ENCODE assay signal across 1 cellular context in the genomic region with DNA sequence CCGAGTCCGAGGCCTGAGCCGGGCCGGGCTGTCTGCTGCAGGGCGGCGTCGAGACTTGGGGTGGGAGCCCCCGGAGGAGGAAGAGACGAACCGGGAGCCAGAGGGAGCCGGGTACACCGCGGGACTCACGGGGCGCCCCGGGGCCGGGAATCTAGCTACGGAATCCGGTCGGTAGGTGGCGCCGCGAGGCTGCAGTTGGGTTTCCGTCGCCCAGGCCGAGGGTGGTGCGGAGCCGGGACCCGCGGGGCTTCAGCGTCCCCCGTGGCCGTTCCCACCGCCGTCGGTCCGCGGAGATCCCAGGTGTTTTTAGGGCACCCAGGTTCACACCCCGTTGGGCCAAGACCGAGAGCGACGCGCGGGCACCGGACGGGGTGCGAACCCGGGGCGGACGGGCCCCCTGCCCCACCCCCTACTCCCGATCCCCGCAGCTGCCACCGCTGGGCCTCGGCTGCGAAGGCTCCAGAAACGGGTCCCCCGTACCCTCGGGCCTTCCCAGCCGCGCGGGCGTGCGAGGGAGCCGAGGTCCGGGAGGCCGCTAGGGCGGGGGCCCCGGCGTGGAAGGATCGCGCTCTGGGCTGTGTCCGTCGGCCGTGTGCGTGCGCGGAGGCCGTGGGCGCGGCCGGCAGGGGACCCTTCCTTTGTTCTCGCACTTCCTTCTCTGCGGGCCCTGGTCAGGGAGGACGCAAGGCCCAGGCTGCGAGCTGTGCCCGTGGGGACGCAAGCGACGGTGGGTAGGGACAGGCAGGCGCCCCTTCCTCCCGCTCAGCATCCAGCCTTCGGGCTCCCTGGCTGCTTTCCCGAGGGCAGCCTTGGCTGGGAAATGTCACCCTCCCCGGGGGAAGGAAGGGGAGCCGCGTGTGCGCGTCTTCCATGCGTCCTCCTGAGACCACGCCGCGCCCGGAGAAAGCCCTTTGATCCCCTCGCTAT.
TF ChIP-seq lines count a peak whose summit lies in the region.

No MANE protein-coding gene starts in this region.

TF ChIP-seq in K562, 482 proteins besides CTCF, POLR2A, EP300 and RAD21 (continued from another document and continues in another):
- TF ChIP-seq XRCC4 (IDR thresholded peaks at IDR 0.05; ENCODE audit: extremely low read depth, insufficient read depth, insufficient read length) (no peak), CAMTA2 (CRISPR knock-in tag; conservative IDR thresholded peaks at IDR 0.05) (no peak), L3MBTL2 (IDR thresholded peaks at IDR 0.05) (peak; percentile 70), SAFB2 (IDR thresholded peaks at IDR 0.05; ENCODE audit: borderline replicate concordance, low read depth, low read length, severe bottlenecking) (no peak), HEY1 (CRISPR knock-in tag; IDR thresholded peaks at IDR 0.05; ENCODE audit: borderline replicate concordance) (no peak), STAT5B (CRISPR knock-in tag; IDR thresholded peaks at IDR 0.05) (no peak), ZNF212 (CRISPR knock-in tag; IDR thresholded peaks at IDR 0.05) (no peak), HCFC1 (IDR thresholded peaks at IDR 0.05; ENCODE audit: low read depth, low read length) (peak; percentile 6; the same call in 1 of the 2 replicates), NCOA1 (IDR thresholded peaks at IDR 0.05; ENCODE audit: low read depth) (no peak), CBX1 (IDR thresholded peaks at IDR 0.05; ENCODE audit: low read depth) (peak; percentile 55; the same call in 1 of the 2 replicates), ATF7 (IDR thresholded peaks at IDR 0.05) (0 out of 2 replicates have a peak, but pooled peaks have one; percentile 30), NCOA4 (IDR thresholded peaks at IDR 0.05; ENCODE audit: partially characterized antibody) (no peak), NONO (IDR thresholded peaks at IDR 0.05; ENCODE audit: low read depth in 2 of 2, low read length in 1 of 2) (peak in 1 of 2 experiments; percentile 52; a peak in 1 of 4 replicates), NFRKB (IDR thresholded peaks at IDR 0.05; ENCODE audit: low read depth) (no peak), ZFP30 (CRISPR knock-in tag; IDR thresholded peaks at IDR 0.05; ENCODE audit: borderline replicate concordance) (no peak), PPARD (CRISPR knock-in tag; IDR thresholded peaks at IDR 0.05) (no peak), CCNT2 (IDR thresholded peaks at IDR 0.05; ENCODE audit: borderline replicate concordance, extremely low read depth, insufficient read length, low read depth, low read length) (no peak), SMC3 (conservative IDR thresholded peaks at IDR 0.05; ENCODE audit: insufficient read depth, low read depth, low read length) (peak; percentile 85), ELF2 (CRISPR knock-in tag; IDR thresholded peaks at IDR 0.05) (no peak), RBM25 (IDR thresholded peaks at IDR 0.05; ENCODE audit: low read depth, low read length, severe bottlenecking) (no peak), SP1 (CRISPR knock-in tag; IDR thresholded peaks at IDR 0.05) (peak; percentile 47)
- TF ChIP-seq, protein P1, sequence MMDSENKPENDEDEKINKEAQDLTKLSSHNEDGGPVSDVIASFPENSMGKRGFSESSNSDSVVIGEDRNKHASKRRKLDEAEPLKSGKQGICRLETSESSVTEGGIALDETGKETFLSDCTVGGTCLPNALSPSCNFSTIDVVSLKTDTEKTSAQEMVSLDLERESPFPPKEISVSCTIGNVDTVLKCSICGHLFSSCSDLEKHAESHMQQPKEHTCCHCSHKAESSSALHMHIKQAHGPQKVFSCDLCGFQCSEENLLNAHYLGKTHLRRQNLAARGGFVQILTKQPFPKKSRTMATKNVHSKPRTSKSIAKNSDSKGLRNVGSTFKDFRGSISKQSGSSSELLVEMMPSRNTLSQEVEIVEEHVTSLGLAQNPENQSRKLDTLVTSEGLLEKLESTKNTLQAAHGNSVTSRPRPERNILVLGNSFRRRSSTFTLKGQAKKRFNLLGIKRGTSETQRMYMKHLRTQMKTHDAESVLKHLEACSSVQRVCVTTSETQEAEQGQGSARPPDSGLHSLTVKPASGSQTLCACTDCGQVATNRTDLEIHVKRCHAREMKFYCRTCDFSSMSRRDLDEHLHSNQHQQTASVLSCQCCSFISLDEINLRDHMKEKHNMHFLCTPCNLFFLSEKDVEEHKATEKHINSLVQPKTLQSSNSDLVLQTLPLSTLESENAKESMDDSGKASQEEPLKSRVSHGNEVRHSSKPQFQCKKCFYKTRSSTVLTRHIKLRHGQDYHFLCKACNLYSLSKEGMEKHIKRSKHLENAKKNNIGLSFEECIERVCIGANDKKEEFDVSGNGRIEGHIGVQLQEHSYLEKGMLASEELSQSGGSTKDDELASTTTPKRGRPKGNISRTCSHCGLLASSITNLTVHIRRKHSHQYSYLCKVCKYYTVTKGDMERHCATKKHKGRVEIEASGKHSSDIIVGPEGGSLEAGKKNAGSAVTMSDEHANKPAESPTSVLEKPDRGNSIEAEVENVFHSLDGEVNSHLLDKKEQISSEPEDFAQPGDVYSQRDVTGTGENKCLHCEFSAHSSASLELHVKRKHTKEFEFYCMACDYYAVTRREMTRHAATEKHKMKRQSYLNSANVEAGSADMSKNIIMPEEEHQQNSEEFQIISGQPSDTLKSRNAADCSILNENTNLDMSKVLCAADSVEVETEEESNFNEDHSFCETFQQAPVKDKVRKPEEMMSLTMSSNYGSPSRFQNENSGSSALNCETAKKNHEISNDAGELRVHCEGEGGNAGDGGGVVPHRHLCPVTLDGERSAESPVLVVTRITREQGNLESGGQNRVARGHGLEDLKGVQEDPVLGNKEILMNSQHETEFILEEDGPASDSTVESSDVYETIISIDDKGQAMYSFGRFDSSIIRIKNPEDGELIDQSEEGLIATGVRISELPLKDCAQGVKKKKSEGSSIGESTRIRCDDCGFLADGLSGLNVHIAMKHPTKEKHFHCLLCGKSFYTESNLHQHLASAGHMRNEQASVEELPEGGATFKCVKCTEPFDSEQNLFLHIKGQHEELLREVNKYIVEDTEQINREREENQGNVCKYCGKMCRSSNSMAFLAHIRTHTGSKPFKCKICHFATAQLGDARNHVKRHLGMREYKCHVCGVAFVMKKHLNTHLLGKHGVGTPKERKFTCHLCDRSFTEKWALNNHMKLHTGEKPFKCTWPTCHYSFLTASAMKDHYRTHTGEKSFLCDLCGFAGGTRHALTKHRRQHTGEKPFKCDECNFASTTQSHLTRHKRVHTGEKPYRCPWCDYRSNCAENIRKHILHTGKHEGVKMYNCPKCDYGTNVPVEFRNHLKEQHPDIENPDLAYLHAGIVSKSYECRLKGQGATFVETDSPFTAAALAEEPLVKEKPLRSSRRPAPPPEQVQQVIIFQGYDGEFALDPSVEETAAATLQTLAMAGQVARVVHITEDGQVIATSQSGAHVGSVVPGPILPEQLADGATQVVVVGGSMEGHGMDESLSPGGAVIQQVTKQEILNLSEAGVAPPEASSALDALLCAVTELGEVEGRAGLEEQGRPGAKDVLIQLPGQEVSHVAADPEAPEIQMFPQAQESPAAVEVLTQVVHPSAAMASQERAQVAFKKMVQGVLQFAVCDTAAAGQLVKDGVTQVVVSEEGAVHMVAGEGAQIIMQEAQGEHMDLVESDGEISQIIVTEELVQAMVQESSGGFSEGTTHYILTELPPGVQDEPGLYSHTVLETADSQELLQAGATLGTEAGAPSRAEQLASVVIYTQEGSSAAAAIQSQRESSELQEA (IDR thresholded peaks at IDR 0.05; ENCODE audit: low read depth) = no peak
- TF ChIP-seq, protein P2, sequence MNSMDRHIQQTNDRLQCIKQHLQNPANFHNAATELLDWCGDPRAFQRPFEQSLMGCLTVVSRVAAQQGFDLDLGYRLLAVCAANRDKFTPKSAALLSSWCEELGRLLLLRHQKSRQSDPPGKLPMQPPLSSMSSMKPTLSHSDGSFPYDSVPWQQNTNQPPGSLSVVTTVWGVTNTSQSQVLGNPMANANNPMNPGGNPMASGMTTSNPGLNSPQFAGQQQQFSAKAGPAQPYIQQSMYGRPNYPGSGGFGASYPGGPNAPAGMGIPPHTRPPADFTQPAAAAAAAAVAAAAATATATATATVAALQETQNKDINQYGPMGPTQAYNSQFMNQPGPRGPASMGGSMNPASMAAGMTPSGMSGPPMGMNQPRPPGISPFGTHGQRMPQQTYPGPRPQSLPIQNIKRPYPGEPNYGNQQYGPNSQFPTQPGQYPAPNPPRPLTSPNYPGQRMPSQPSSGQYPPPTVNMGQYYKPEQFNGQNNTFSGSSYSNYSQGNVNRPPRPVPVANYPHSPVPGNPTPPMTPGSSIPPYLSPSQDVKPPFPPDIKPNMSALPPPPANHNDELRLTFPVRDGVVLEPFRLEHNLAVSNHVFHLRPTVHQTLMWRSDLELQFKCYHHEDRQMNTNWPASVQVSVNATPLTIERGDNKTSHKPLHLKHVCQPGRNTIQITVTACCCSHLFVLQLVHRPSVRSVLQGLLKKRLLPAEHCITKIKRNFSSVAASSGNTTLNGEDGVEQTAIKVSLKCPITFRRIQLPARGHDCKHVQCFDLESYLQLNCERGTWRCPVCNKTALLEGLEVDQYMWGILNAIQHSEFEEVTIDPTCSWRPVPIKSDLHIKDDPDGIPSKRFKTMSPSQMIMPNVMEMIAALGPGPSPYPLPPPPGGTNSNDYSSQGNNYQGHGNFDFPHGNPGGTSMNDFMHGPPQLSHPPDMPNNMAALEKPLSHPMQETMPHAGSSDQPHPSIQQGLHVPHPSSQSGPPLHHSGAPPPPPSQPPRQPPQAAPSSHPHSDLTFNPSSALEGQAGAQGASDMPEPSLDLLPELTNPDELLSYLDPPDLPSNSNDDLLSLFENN (IDR thresholded peaks at IDR 0.05; ENCODE audit: low read depth in 2 of 2, low read length in 2 of 2) = no peak
- TF ChIP-seq, protein P3, sequence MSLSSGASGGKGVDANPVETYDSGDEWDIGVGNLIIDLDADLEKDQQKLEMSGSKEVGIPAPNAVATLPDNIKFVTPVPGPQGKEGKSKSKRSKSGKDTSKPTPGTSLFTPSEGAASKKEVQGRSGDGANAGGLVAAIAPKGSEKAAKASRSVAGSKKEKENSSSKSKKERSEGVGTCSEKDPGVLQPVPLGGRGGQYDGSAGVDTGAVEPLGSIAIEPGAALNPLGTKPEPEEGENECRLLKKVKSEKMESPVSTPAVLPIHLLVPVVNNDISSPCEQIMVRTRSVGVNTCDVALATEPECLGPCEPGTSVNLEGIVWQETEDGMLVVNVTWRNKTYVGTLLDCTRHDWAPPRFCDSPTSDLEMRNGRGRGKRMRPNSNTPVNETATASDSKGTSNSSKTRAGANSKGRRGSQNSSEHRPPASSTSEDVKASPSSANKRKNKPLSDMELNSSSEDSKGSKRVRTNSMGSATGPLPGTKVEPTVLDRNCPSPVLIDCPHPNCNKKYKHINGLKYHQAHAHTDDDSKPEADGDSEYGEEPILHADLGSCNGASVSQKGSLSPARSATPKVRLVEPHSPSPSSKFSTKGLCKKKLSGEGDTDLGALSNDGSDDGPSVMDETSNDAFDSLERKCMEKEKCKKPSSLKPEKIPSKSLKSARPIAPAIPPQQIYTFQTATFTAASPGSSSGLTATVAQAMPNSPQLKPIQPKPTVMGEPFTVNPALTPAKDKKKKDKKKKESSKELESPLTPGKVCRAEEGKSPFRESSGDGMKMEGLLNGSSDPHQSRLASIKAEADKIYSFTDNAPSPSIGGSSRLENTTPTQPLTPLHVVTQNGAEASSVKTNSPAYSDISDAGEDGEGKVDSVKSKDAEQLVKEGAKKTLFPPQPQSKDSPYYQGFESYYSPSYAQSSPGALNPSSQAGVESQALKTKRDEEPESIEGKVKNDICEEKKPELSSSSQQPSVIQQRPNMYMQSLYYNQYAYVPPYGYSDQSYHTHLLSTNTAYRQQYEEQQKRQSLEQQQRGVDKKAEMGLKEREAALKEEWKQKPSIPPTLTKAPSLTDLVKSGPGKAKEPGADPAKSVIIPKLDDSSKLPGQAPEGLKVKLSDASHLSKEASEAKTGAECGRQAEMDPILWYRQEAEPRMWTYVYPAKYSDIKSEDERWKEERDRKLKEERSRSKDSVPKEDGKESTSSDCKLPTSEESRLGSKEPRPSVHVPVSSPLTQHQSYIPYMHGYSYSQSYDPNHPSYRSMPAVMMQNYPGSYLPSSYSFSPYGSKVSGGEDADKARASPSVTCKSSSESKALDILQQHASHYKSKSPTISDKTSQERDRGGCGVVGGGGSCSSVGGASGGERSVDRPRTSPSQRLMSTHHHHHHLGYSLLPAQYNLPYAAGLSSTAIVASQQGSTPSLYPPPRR (CRISPR knock-in tag; IDR thresholded peaks at IDR 0.05; ENCODE audit: borderline replicate concordance) = no peak
- TF ChIP-seq, protein P4, sequence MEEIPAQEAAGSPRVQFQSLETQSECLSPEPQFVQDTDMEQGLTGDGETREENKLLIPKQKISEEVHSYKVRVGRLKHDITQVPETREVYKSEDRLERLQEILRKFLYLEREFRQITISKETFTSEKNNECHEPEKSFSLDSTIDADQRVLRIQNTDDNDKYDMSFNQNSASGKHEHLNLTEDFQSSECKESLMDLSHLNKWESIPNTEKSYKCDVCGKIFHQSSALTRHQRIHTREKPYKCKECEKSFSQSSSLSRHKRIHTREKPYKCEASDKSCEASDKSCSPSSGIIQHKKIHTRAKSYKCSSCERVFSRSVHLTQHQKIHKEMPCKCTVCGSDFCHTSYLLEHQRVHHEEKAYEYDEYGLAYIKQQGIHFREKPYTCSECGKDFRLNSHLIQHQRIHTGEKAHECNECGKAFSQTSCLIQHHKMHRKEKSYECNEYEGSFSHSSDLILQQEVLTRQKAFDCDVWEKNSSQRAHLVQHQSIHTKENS (CRISPR knock-in tag; IDR thresholded peaks at IDR 0.05) = no peak
- TF ChIP-seq, protein P5, sequence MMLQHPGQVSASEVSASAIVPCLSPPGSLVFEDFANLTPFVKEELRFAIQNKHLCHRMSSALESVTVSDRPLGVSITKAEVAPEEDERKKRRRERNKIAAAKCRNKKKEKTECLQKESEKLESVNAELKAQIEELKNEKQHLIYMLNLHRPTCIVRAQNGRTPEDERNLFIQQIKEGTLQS (IDR thresholded peaks at IDR 0.05) = no peak
- TF ChIP-seq, protein P5 (CRISPR knock-in tag; conservative IDR thresholded peaks at IDR 0.05) = no peak
- TF ChIP-seq, protein P6, sequence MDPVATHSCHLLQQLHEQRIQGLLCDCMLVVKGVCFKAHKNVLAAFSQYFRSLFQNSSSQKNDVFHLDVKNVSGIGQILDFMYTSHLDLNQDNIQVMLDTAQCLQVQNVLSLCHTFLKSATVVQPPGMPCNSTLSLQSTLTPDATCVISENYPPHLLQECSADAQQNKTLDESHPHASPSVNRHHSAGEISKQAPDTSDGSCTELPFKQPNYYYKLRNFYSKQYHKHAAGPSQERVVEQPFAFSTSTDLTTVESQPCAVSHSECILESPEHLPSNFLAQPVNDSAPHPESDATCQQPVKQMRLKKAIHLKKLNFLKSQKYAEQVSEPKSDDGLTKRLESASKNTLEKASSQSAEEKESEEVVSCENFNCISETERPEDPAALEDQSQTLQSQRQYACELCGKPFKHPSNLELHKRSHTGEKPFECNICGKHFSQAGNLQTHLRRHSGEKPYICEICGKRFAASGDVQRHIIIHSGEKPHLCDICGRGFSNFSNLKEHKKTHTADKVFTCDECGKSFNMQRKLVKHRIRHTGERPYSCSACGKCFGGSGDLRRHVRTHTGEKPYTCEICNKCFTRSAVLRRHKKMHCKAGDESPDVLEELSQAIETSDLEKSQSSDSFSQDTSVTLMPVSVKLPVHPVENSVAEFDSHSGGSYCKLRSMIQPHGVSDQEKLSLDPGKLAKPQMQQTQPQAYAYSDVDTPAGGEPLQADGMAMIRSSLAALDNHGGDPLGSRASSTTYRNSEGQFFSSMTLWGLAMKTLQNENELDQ (CRISPR knock-in tag; IDR thresholded peaks at IDR 0.05; ENCODE audit: borderline replicate concordance) = no peak
